ENCODE assay signal across 1 cellular context in genomic region chr5:111935022-111935421, GRCh38.
TF ChIP-seq lines count a peak whose summit lies in the region.

No MANE protein-coding gene starts in this region.

TF ChIP-seq in IMR-90, 13 proteins besides CTCF, POLR2A, EP300 and RAD21 (continued from another document):
- no peak for TF ChIP-seq RFX5 (IDR thresholded peaks at IDR 0.05; ENCODE audit: low read depth, low read length)
